ENCODE assay signal across 9 cellular contexts in the genomic region with DNA sequence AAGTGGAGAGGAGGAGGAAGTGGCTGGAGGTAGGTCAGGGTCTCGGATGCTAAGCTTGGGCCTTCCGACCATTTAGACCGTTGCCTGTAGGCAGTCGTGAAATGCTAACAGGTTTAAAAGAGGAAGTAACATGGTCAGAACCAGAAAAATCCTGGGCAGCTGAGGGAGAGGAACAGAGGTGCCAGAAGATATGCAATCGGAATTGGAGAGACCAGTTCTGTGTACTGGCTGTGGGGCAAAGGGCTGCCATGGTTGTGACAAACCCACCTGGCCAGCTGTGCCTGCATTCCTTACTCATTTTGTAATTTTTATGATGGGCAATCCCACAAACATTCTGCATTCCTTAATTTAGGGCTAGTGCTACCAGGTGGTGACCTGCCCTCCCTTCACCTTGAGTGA. TPM values are rescaled to one million over a fixed set of nuclear protein-coding genes. Genes with fewer than 3 reads are reported as not detected.
DNase-seq lines count a peak whose midpoint lies in the region; ATAC-seq and TF ChIP-seq lines count a peak whose summit lies in the region.
"Had no signal": no experiment of that assay in that cellular context is flagged by ENCODE, and none has a peak within 500 bp of the region (broad histone marks: within the 10 kb centered on the region; RNA-seq: fewer than 3 reads in every experiment).

No MANE protein-coding gene starts in this region.

- H3K36me3 Mint-ChIP-seq in mesothelial cell of epicardium = peaks cover 28% of the 10 kb centered on the region

- H3K27me3 Mint-ChIP-seq in mesothelial cell of epicardium (ENCODE audit: low read depth) = no peaks in the 10 kb centered on the region

- peaks cover 17% of the 10 kb centered on the region for H3K4me1 Mint-ChIP-seq in mesothelial cell of epicardium

- DNase-seq in ELF-1 (ENCODE audit: low read depth, low spot score) (peak; percentile 58), NOMO-1 treated with dmso at 0.1 percent for 144 hours (lab: John Stamatoyannopoulos, UW; ENCODE audit: unreplicated experiment) (peak; percentile 66), mesothelial cell of epicardium (ENCODE audit: low spot score in 2 of 2, unreplicated experiment in 2 of 2) (no peak), DMS 273 treated with DMSO at 0.1 percent for 48 hours (lab: John Stamatoyannopoulos, UW) (no peak), DMS79 treated with DMSO at 0.1 percent for 48 hours (lab: John Stamatoyannopoulos, UW) (no peak), activated gamma-delta T cell treated with Interleukin-2 at 50 U/mL for 16 hours (no peak)
- no peak for DNase-seq in stimulated activated CD4-positive, alpha-beta T cell treated with anti-CD3 and anti-CD28 coated beads, Interleukin-12 subunit alpha, Interleukin-12 subunit beta, amount 100 ng/mL, for 4 hours
- DNase-seq: stimulated activated CD4-positive, alpha-beta T cell treated with anti-CD3 and anti-CD28 coated beads, Interleukin-2, amount 100 ng/mL, for 48 hours had no signal

- TF ChIP-seq CTCF in mesothelial cell of epicardium (IDR thresholded peaks at IDR 0.05; ENCODE audit: unreplicated experiment) = no peak

- peak; percentile 40 for ATAC-seq in GM21576 (IDR thresholded peaks at IDR 0.05; ENCODE audit: unreplicated experiment)

- H3K4me3 Mint-ChIP-seq in mesothelial cell of epicardium = no peak overlapping the region

- H3K9me3 Mint-ChIP-seq in mesothelial cell of epicardium = no peaks in the 10 kb centered on the region

- H3K27ac Mint-ChIP-seq in mesothelial cell of epicardium = peak overlapping the region; percentile 8

RNA-seq across cellular contexts. Expression of a gene that starts 37.3 kb away (rescaled TPM):
- total RNA-seq in mesothelial cell of epicardium = 78.3 to 81.4 TPM (median 78.9 TPM) in 3 replicates

RNA-seq across cellular contexts. Expression of a gene that starts 53.4 kb away (rescaled TPM):
- total RNA-seq in mesothelial cell of epicardium = 24.3 to 24.5 TPM (median 24.4 TPM) in 3 replicates

Comparison
In these comparisons a context has a peak if more than half of its experiments do, and no peak if none do; other contexts are left out.
1. DNase-seq: peak in ELF-1 (single experiment) and NOMO-1 treated with dmso at 0.1 percent for 144 hours (single experiment); none in mesothelial cell of epicardium (0 of 2), DMS 273 treated with DMSO at 0.1 percent for 48 hours (single experiment), DMS79 treated with DMSO at 0.1 percent for 48 hours (single experiment), activated gamma-delta T cell treated with Interleukin-2 at 50 U/mL for 16 hours (single experiment) and stimulated activated CD4-positive, alpha-beta T cell treated with anti-CD3 and anti-CD28 coated beads, Interleukin-12 subunit alpha, Interleukin-12 subunit beta, amount 100 ng/mL, for 4 hours (single experiment).